Comparison of ENCODE assay signal across 9 cellular contexts in genomic region chr20:44810391-44811149, GRCh38. TPM values are rescaled to one million over a fixed set of nuclear protein-coding genes. Genes with fewer than 3 reads are reported as not detected.
A peak's percentile ranks its signal among the peaks of the same experiment; 100 is the strongest.
DNase-seq lines count a peak whose midpoint lies in the region; ATAC-seq and TF ChIP-seq lines count a peak whose summit lies in the region.
"Had no signal": no experiment of that assay in that cellular context is flagged by ENCODE, and none has a peak within 500 bp of the region (broad histone marks: within the 10 kb centered on the region; RNA-seq: fewer than 3 reads in every experiment).

Gene RIMS4, minus strand, starts transcription at chr20:44810546. Its CDS starts 275 bp downstream, at chr20:44810271.

- no peak within 1 kb of the TSS for H3K27ac ChIP-seq in CD8-positive, alpha-beta memory T cell (ENCODE audit: low read depth, low read length)

- peaks cover 39% of the 10 kb centered on the region for H3K27me3 ChIP-seq in CD8-positive, alpha-beta memory T cell (ENCODE audit: insufficient read depth, low read length, poor library complexity, severe bottlenecking)

- ATAC-seq in natural killer cell treated with Interleukin-12 subunit alpha and Interleukin-12 subunit beta and Interleukin-15 and Interleukin-18, amount 100 ng/mL, for 72 hours: peak in 1 of 2 donors; percentile 41
- ATAC-seq in GM18520 (IDR thresholded peaks at IDR 0.05; ENCODE audit: unreplicated experiment): no peak

- H3K4me3 Mint-ChIP-seq in CD8-positive, alpha-beta memory T cell: peak within 1 kb of the TSS in 6 of 7 donors; percentile 29 to 90 (median 51)
- peak within 1 kb of the TSS; percentile 84 to 93 (median 89) for H3K4me3 Mint-ChIP-seq in brain
- peak within 1 kb of the TSS; percentile 53 for H3K4me3 Mint-ChIP-seq in natural killer cell treated with Interleukin-12 subunit alpha and Interleukin-12 subunit beta and Interleukin-15 and Interleukin-18, amount 100 ng/mL, for 72 hours

- no peak within 1 kb of the TSS for H3K4me3 ChIP-seq in CD8-positive, alpha-beta memory T cell (ENCODE audit: low read length)
- H3K4me3 ChIP-seq in LNCaP clone FGC (ENCODE audit: low read depth, low read length): peak within 1 kb of the TSS; percentile 24

- H3K36me3 Mint-ChIP-seq in CD8-positive, alpha-beta memory T cell: peaks cover 0 to 6% (median 0%) of the 10 kb centered on the region in 3 donors
- no peaks in the 10 kb centered on the region for H3K36me3 Mint-ChIP-seq in brain
- H3K36me3 Mint-ChIP-seq in natural killer cell treated with Interleukin-12 subunit alpha and Interleukin-12 subunit beta and Interleukin-15 and Interleukin-18, amount 100 ng/mL, for 72 hours: no peaks in the 10 kb centered on the region

- peaks cover 0 to 5% (median 2%) of the 10 kb centered on the region in 5 donors for H3K9me3 Mint-ChIP-seq in CD8-positive, alpha-beta memory T cell
- peaks cover 5 to 18% (median 6%) of the 10 kb centered on the region in 5 experiments for H3K9me3 Mint-ChIP-seq in brain
- no peaks in the 10 kb centered on the region for H3K9me3 Mint-ChIP-seq in natural killer cell treated with Interleukin-12 subunit alpha and Interleukin-12 subunit beta and Interleukin-15 and Interleukin-18, amount 100 ng/mL, for 72 hours

- H3K4me1 Mint-ChIP-seq in CD8-positive, alpha-beta memory T cell: peaks cover 7 to 20% (median 13%) of the 10 kb centered on the region in 3 donors
- peaks cover 50% of the 10 kb centered on the region for H3K4me1 Mint-ChIP-seq in brain
- H3K4me1 Mint-ChIP-seq in natural killer cell treated with Interleukin-12 subunit alpha and Interleukin-12 subunit beta and Interleukin-15 and Interleukin-18, amount 100 ng/mL, for 72 hours (ENCODE audit: low read depth in 2 of 2): peaks cover 0 to 7% of the 10 kb centered on the region in 2 donors

- CTCF ChIA-PET in CD8-positive, alpha-beta memory T cell (lab: Charles Lee): no interaction called here

- no peaks in the 10 kb centered on the region for H3K36me3 ChIP-seq in CD8-positive, alpha-beta memory T cell (ENCODE audit: insufficient read depth, low read length)

- no peaks in the 10 kb centered on the region for H3K4me1 ChIP-seq in CD8-positive, alpha-beta memory T cell (ENCODE audit: insufficient read depth, low read length)

- peak within 1 kb of the TSS in 1 of 8 donors; percentile 33 for H3K27ac Mint-ChIP-seq in CD8-positive, alpha-beta memory T cell
- H3K27ac Mint-ChIP-seq in brain: peak within 1 kb of the TSS; percentile 54 to 96 (median 83)
- no peak within 1 kb of the TSS for H3K27ac Mint-ChIP-seq in natural killer cell treated with Interleukin-12 subunit alpha and Interleukin-12 subunit beta and Interleukin-15 and Interleukin-18, amount 100 ng/mL, for 72 hours

- peak; percentile 46 for TF ChIP-seq CTCF in LNCaP clone FGC (IDR thresholded peaks at IDR 0.05; ENCODE audit: control insufficient read depth, extremely low read depth, insufficient read depth)
- TF ChIP-seq CTCF in brain (conservative IDR thresholded peaks at IDR 0.05): no peak

- H3K9me3 ChIP-seq in CD8-positive, alpha-beta memory T cell (ENCODE audit: low read length): no peaks in the 10 kb centered on the region

- no peak for DNase-seq in CD8-positive, alpha-beta memory T cell
- DNase-seq in LNCaP clone FGC (ENCODE audit: low read depth) (no peak), SIG-M5 (lab: John Stamatoyannopoulos, UW) (no peak), Kasumi-1 (lab: John Stamatoyannopoulos, UW) (no peak), CD1c-positive myeloid dendritic cell (ENCODE audit: extremely low spot score) (no peak)
- DNase-seq in natural killer cell treated with Interleukin-12 subunit alpha and Interleukin-12 subunit beta and Interleukin-15 and Interleukin-18, amount 100 ng/mL, for 72 hours (ENCODE audit: low spot score): no peak
- DNase-seq: SW 1271 had no signal

- H3K27me3 Mint-ChIP-seq in CD8-positive, alpha-beta memory T cell: peaks cover 34 to 69% of the 10 kb centered on the region in 2 donors
- H3K27me3 Mint-ChIP-seq in brain: peaks cover 38% of the 10 kb centered on the region
- peaks cover 50 to 51% of the 10 kb centered on the region in 2 donors for H3K27me3 Mint-ChIP-seq in natural killer cell treated with Interleukin-12 subunit alpha and Interleukin-12 subunit beta and Interleukin-15 and Interleukin-18, amount 100 ng/mL, for 72 hours

- POLR2A ChIA-PET in CD8-positive, alpha-beta memory T cell (lab: Charles Lee): no interaction called here

RNA-seq across cellular contexts. Expression of gene RIMS4, which starts in this region (rescaled TPM):
- total RNA-seq in CD8-positive, alpha-beta memory T cell: not detected
- polyA plus RNA-seq in CD8-positive, alpha-beta memory T cell: not detected
- polyA plus RNA-seq in brain (ENCODE audit: insufficient read depth, low read depth, low replicate concordance): 21.5 TPM
- not detected for total RNA-seq in natural killer cell treated with Interleukin-12 subunit alpha and Interleukin-12 subunit beta and Interleukin-15 and Interleukin-18, amount 100 ng/mL, for 72 hours

Comparison
In these comparisons a context has a peak if more than half of its experiments do, and no peak if none do; other contexts are left out.
1. RNA of gene RIMS4 (polyA plus RNA-seq): 21.5 TPM in brain (single experiment); not detected in CD8-positive, alpha-beta memory T cell (single experiment); every median in the first group is over 10 times any median in the second.
2. H3K27ac Mint-ChIP-seq: peak in brain (5 of 5); none in natural killer cell treated with Interleukin-12 subunit alpha and Interleukin-12 subunit beta and Interleukin-15 and Interleukin-18, amount 100 ng/mL, for 72 hours (0 of 2).
3. Peak in every context shown above with its lines, with median percentiles within 50 percentile points of each other: H3K4me3 Mint-ChIP-seq.